ENCODE assay signal across 10 cellular contexts in the genomic region with DNA sequence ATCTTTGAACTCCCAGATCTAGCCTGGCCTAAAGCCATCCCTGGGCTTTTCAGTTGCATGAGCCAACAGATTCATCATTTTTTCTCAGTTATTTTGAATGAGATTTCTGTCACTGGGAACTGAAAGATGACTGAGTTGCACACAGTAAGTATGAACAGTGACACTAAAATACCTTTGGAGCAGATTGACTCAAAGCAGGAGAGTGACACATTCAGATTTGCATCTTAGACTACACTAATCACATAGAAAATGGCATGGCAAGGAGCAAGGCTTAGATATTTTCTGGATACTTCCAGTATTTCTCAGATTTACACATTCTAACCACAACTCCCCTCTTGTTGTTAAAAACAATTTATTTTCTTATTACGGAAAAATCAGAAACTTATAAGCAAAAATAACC. TPM values are rescaled to one million over a fixed set of nuclear protein-coding genes. Genes with fewer than 3 reads are reported as not detected.
DNase-seq lines count a peak whose midpoint lies in the region; ATAC-seq and TF ChIP-seq lines count a peak whose summit lies in the region.
"Had no signal": no experiment of that assay in that cellular context is flagged by ENCODE, and none has a peak within 500 bp of the region (broad histone marks: within the 10 kb centered on the region; RNA-seq: fewer than 3 reads in every experiment).

No MANE protein-coding gene starts in this region.

- DNase-seq in natural killer cell treated with Interleukin-12 subunit alpha and Interleukin-12 subunit beta and Interleukin-15 and Interleukin-18, amount 100 ng/mL, for 72 hours (ENCODE audit: low spot score) = no peak
- no peak for DNase-seq in natural killer cell
- no peak for DNase-seq in stimulated activated naive B cell treated with anti-CD40 and anti-IgM and Interleukin-4, amounts not matched to agents 10 μg/mL and 1 μg/mL and 100 μg/mL, for 72 hours
- DNase-seq in NCI-H2196 (lab: John Stamatoyannopoulos, UW; ENCODE audit: unreplicated experiment) = no peak
- no peak for DNase-seq in NK-92 (lab: John Stamatoyannopoulos, UW; ENCODE audit: unreplicated experiment)
- no peak for DNase-seq in thyroid gland
- DNase-seq: upper lobe of right lung had no signal

- intact Hi-C loops in natural killer cell (cut with micrococcal nuclease) (no loop called here), thyroid gland (cut with DNase I) (no loop called here)

- H3K27ac ChIP-seq in thyroid gland = no peak overlapping the region
- H3K27ac ChIP-seq: upper lobe of right lung had no signal

- peaks cover 13 to 14% of the 10 kb centered on the region in 2 donors for H3K4me1 Mint-ChIP-seq in natural killer cell treated with Interleukin-12 subunit alpha and Interleukin-12 subunit beta and Interleukin-15 and Interleukin-18, amount 100 ng/mL, for 72 hours (ENCODE audit: low read depth in 2 of 2)
- peaks cover 4 to 5% of the 10 kb centered on the region in 2 donors for H3K4me1 Mint-ChIP-seq in natural killer cell
- peaks cover 39 to 63% of the 10 kb centered on the region in 2 donors for H3K4me1 Mint-ChIP-seq in stimulated activated naive B cell treated with anti-CD40 and anti-IgM and Interleukin-4, amounts not matched to agents 10 μg/mL and 1 μg/mL and 100 μg/mL, for 72 hours

- H3K27me3 Mint-ChIP-seq in natural killer cell treated with Interleukin-12 subunit alpha and Interleukin-12 subunit beta and Interleukin-15 and Interleukin-18, amount 100 ng/mL, for 72 hours = no peaks in the 10 kb centered on the region
- H3K27me3 Mint-ChIP-seq in natural killer cell (ENCODE audit: low read depth in 2 of 2) = no peaks in the 10 kb centered on the region
- H3K27me3 Mint-ChIP-seq in stimulated activated naive B cell treated with anti-CD40 and anti-IgM and Interleukin-4, amounts not matched to agents 10 μg/mL and 1 μg/mL and 100 μg/mL, for 72 hours = no peaks in the 10 kb centered on the region
- H3K27me3 Mint-ChIP-seq: CD4-positive, CD25-positive, alpha-beta regulatory T cell had no signal

- TF ChIP-seq CTCF in natural killer cell (IDR thresholded peaks at IDR 0.05) = no peak
- TF ChIP-seq CTCF in thyroid gland (IDR thresholded peaks at IDR 0.05) = no peak

- no peaks in the 10 kb centered on the region for H3K9me3 ChIP-seq in thyroid gland
- H3K9me3 ChIP-seq: upper lobe of right lung had no signal

- peak in 1 of 2 donors; percentile 80 for ATAC-seq in natural killer cell treated with Interleukin-12 subunit alpha and Interleukin-12 subunit beta and Interleukin-15 and Interleukin-18, amount 100 ng/mL, for 72 hours
- ATAC-seq in natural killer cell (no peak), GM21825 (IDR thresholded peaks at IDR 0.05; ENCODE audit: unreplicated experiment) (peak; percentile 89), HG03457 (IDR thresholded peaks at IDR 0.05; ENCODE audit: unreplicated experiment) (peak; percentile 44)
- peak; percentile 95 to 97 for ATAC-seq in stimulated activated naive B cell treated with anti-CD40 and anti-IgM and Interleukin-4, amounts not matched to agents 10 μg/mL and 1 μg/mL and 100 μg/mL, for 72 hours (replicated peaks)

- no peaks in the 10 kb centered on the region for H3K4me1 ChIP-seq in thyroid gland

- 89 to 98% methylated on average over 1 of the region's 1 CpG for WGBS in thyroid gland, 2 donors

- no peaks in the 10 kb centered on the region for H3K9me3 Mint-ChIP-seq in natural killer cell treated with Interleukin-12 subunit alpha and Interleukin-12 subunit beta and Interleukin-15 and Interleukin-18, amount 100 ng/mL, for 72 hours
- H3K9me3 Mint-ChIP-seq in natural killer cell = no peaks in the 10 kb centered on the region
- no peaks in the 10 kb centered on the region for H3K9me3 Mint-ChIP-seq in stimulated activated naive B cell treated with anti-CD40 and anti-IgM and Interleukin-4, amounts not matched to agents 10 μg/mL and 1 μg/mL and 100 μg/mL, for 72 hours

- H3K27ac Mint-ChIP-seq in natural killer cell treated with Interleukin-12 subunit alpha and Interleukin-12 subunit beta and Interleukin-15 and Interleukin-18, amount 100 ng/mL, for 72 hours = peak overlapping the region; percentile 57 to 69
- no peak overlapping the region for H3K27ac Mint-ChIP-seq in natural killer cell
- H3K27ac Mint-ChIP-seq in stimulated activated naive B cell treated with anti-CD40 and anti-IgM and Interleukin-4, amounts not matched to agents 10 μg/mL and 1 μg/mL and 100 μg/mL, for 72 hours = peak overlapping the region; percentile 88
- H3K27ac Mint-ChIP-seq: CD4-positive, CD25-positive, alpha-beta regulatory T cell had no signal

- peaks cover 0 to 6% of the 10 kb centered on the region in 2 donors for H3K36me3 ChIP-seq in thyroid gland

- peaks cover 7% of the 10 kb centered on the region for H3K36me3 Mint-ChIP-seq in natural killer cell treated with Interleukin-12 subunit alpha and Interleukin-12 subunit beta and Interleukin-15 and Interleukin-18, amount 100 ng/mL, for 72 hours
- H3K36me3 Mint-ChIP-seq in natural killer cell = peaks cover 5% of the 10 kb centered on the region
- H3K36me3 Mint-ChIP-seq in stimulated activated naive B cell treated with anti-CD40 and anti-IgM and Interleukin-4, amounts not matched to agents 10 μg/mL and 1 μg/mL and 100 μg/mL, for 72 hours = peaks cover 27 to 37% of the 10 kb centered on the region in 2 donors

- no peak overlapping the region for H3K4me3 Mint-ChIP-seq in natural killer cell treated with Interleukin-12 subunit alpha and Interleukin-12 subunit beta and Interleukin-15 and Interleukin-18, amount 100 ng/mL, for 72 hours
- no peak overlapping the region for H3K4me3 Mint-ChIP-seq in natural killer cell
- no peak overlapping the region for H3K4me3 Mint-ChIP-seq in stimulated activated naive B cell treated with anti-CD40 and anti-IgM and Interleukin-4, amounts not matched to agents 10 μg/mL and 1 μg/mL and 100 μg/mL, for 72 hours
- H3K4me3 Mint-ChIP-seq: CD4-positive, CD25-positive, alpha-beta regulatory T cell had no signal

- H3K27me3 ChIP-seq in thyroid gland = no peaks in the 10 kb centered on the region
- H3K27me3 ChIP-seq: upper lobe of right lung had no signal

- no peak for TF ChIP-seq POLR2A in thyroid gland (IDR thresholded peaks at IDR 0.05)

- no peak overlapping the region for H3K4me3 ChIP-seq in thyroid gland (replicated peaks in 1 of 3)
- H3K4me3 ChIP-seq: upper lobe of right lung had no signal

RNA-seq across cellular contexts. Expression of a gene that starts 32.8 kb away (rescaled TPM):
- total RNA-seq in natural killer cell treated with Interleukin-12 subunit alpha and Interleukin-12 subunit beta and Interleukin-15 and Interleukin-18, amount 100 ng/mL, for 72 hours = 10 to 100 TPM; 51.2 to 68.9 TPM
- total RNA-seq in natural killer cell (10 to 100 TPM; 83.3 to 88.5 (median 86.6) TPM), thyroid gland (100 to 1,000 TPM in 2 of 4 donors, 10 to 100 TPM in 2; 90.9 to 124 (median 104) TPM)

RNA-seq across cellular contexts. Expression of a gene that starts 38.4 kb away (rescaled TPM):
- total RNA-seq in natural killer cell treated with Interleukin-12 subunit alpha and Interleukin-12 subunit beta and Interleukin-15 and Interleukin-18, amount 100 ng/mL, for 72 hours = 10 to 100 TPM; 12.1 to 12.4 TPM
- total RNA-seq in natural killer cell (1 to 10 TPM; 1.8 to 5.5 (median 3.8) TPM), thyroid gland (10 to 100 TPM in 2 of 4 donors, 1 to 10 TPM in 2; 9.3 to 17.5 (median 10.1) TPM)

Comparison
In these comparisons a context has a peak if more than half of its experiments do, and no peak if none do; other contexts are left out.
1. H3K27ac Mint-ChIP-seq: peak in natural killer cell treated with Interleukin-12 subunit alpha and Interleukin-12 subunit beta and Interleukin-15 and Interleukin-18, amount 100 ng/mL, for 72 hours (2 of 2) and stimulated activated naive B cell treated with anti-CD40 and anti-IgM and Interleukin-4, amounts not matched to agents 10 μg/mL and 1 μg/mL and 100 μg/mL, for 72 hours (single experiment); none in natural killer cell (0 of 2).
2. ATAC-seq: peak in GM21825 (single experiment), HG03457 (single experiment) and stimulated activated naive B cell treated with anti-CD40 and anti-IgM and Interleukin-4, amounts not matched to agents 10 μg/mL and 1 μg/mL and 100 μg/mL, for 72 hours (2 of 2); none in natural killer cell (0 of 3).